ENCODE assay signal across 19 cellular contexts in the genomic region with DNA sequence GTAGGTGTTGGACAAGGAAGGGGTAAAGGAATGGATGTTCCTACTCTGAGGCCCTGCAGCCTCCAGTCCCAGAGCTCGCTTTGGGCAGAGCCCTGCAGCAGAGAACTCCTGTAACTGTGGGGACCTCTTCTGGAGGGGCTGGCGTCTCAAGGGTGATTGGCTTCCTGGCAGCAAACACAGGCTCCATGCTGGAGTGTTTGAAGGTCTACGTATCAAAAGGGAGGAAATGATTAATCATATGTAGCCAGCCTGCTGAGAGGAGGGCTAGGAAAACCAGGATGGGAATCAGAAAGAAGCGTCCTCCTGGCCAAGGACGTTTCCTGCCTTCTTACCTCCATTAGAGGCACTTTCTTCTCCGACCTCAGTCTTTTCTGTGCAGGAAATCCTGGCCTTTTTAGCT.
DNase-seq lines count a peak whose midpoint lies in the region; FAIRE-seq and TF ChIP-seq lines count a peak whose summit lies in the region.
"Had no signal": no experiment of that assay in that cellular context is flagged by ENCODE, and none has a peak within 500 bp of the region (broad histone marks: within the 10 kb centered on the region; RNA-seq: fewer than 3 reads in every experiment).

No MANE protein-coding gene starts in this region.

- H3K27me3 ChIP-seq in A673 (replicated peaks; ENCODE audit: insufficient read depth, low read depth, low read length, poor library complexity) = no peaks in the 10 kb centered on the region
- no peaks in the 10 kb centered on the region for H3K27me3 ChIP-seq in keratinocyte (ENCODE audit: control insufficient read depth, extremely low read depth, insufficient read depth, low read length)
- H3K27me3 ChIP-seq: colonic mucosa had no signal

- no peaks in the 10 kb centered on the region for H3K9me3 ChIP-seq in A673 (ENCODE audit: low read depth, low read length, poor library complexity, severe bottlenecking)
- H3K9me3 ChIP-seq in keratinocyte (ENCODE audit: control insufficient read depth, low read depth, low read length) = no peaks in the 10 kb centered on the region
- H3K9me3 ChIP-seq: colonic mucosa had no signal

- intact Hi-C loops in A673 (cut with micrococcal nuclease; ENCODE audit: unreplicated experiment) = loop anchor here (5.0 to 10.0 kb wide), 2 partner anchors 358 to 456 kb away; no protein-coding TSS in a partner anchor

- H3K9ac ChIP-seq in keratinocyte (ENCODE audit: control insufficient read depth, extremely low read depth, insufficient read depth, low read length) = no peak overlapping the region

- peak overlapping the region; percentile 52 for H2AFZ ChIP-seq in keratinocyte (ENCODE audit: control insufficient read depth, low read length)
- H2AFZ ChIP-seq: PC-9 had no signal

- no TSS peak for BruUV-seq in A673 (replicated peaks; lab: Mats Ljungman, UMichigan)

- H3K4me1 ChIP-seq in A673 (ENCODE audit: insufficient read depth, low read length, poor library complexity, severe bottlenecking) (peaks cover 15% of the 10 kb centered on the region), keratinocyte (ENCODE audit: control insufficient read depth, extremely low read depth, insufficient read depth, low read length) (peaks cover 21% of the 10 kb centered on the region)
- H3K4me1 ChIP-seq: colonic mucosa had no signal

- POLR2A ChIA-PET in A673 (lab: Charles Lee; ENCODE audit: low non-redundant PET) = no interaction called here

- H3K4me3 ChIP-seq in A673 (ENCODE audit: low read depth, low read length, poor library complexity, severe bottlenecking) (no peak overlapping the region), astrocyte of the spinal cord (ENCODE audit: low read depth, low read length) (no peak overlapping the region), keratinocyte (ENCODE audit: control insufficient read depth in 2 of 3, extremely low read depth in 1 of 3, insufficient read depth in 2 of 3, low read depth in 1 of 3, low read length in 3 of 3) (no peak overlapping the region)
- H3K4me3 ChIP-seq: colonic mucosa, GM12878, PC-9 had no signal

- H4K20me1 ChIP-seq in keratinocyte (ENCODE audit: control insufficient read depth, extremely low read depth, insufficient read depth, low read length) = no peaks in the 10 kb centered on the region

- DNase-seq in A673 (ENCODE audit: low spot score) (peak; percentile 73), HT1080 (ENCODE audit: low read depth) (peak; percentile 92), astrocyte of the spinal cord (ENCODE audit: low read depth, low spot score) (peak; percentile 72), keratinocyte (ENCODE audit: low read depth, low spot score) (no peak), DMS153 (lab: John Stamatoyannopoulos, UW) (no peak), G401 (ENCODE audit: low spot score) (no peak), NCI-H82 (lab: John Stamatoyannopoulos, UW) (no peak)
- no peak for DNase-seq in stimulated activated CD4-positive, alpha-beta T cell treated with anti-CD3 and anti-CD28 coated beads, Interleukin-2, amount 100 ng/mL, for 24 hours
- DNase-seq: activated CD4-positive, alpha-beta T cell treated with anti-CD3 and anti-CD28 coated beads for 48 hours; activated naive CD8-positive, alpha-beta T cell treated with anti-CD3 and anti-CD28 coated beads, Interleukin-2, amount 10 ng/mL, durations not matched to agents 7 days and 5 days; activated T-cell treated with anti-CD3 and anti-CD28 coated beads, Interleukin-2, amount 50 U/mL, for 24 hours; AML-193; colonic mucosa; DMS53; NCI-H1417; PC-9; stimulated activated CD4-positive, alpha-beta T cell treated with anti-CD3 and anti-CD28 coated beads, Interleukin-12 subunit alpha, Interleukin-12 subunit beta, amount 100 ng/mL, for 4 hours; T-cell had no signal

- H3K4me2 ChIP-seq in keratinocyte (ENCODE audit: control insufficient read depth, extremely low read depth, insufficient read depth, low read depth, low read length) = no peak overlapping the region
- H3K4me2 ChIP-seq: PC-9 had no signal

- dilution Hi-C loops in keratinocyte (cut with MboI; ENCODE audit: extremely low pct_ligation_motif_present, low sequenced_read_pairs) = no loop called here

- TF ChIP-seq CTCF in A673 (conservative IDR thresholded peaks at IDR 0.05; ENCODE audit: low read depth, low read length) = peak; percentile 29; the same call in 1 of the 2 replicates
- peak; percentile 18 for TF ChIP-seq CTCF in astrocyte of the spinal cord (IDR thresholded peaks at IDR 0.05; ENCODE audit: low read depth, low read length)
- no peak for TF ChIP-seq CTCF in keratinocyte (optimal IDR thresholded peaks at IDR 0.05 in 1 of 3, IDR thresholded peaks at IDR 0.05 in 1 of 3, conservative IDR thresholded peaks at IDR 0.05 in 1 of 3; ENCODE audit: extremely low read depth in 1 of 3, insufficient read depth in 2 of 3, low read length in 3 of 3)

- in situ Hi-C loops in astrocyte of the spinal cord (cut with HindIII; ENCODE audit: low sequenced_read_pairs) (no loop called here), G401 (cut with HindIII; ENCODE audit: low sequenced_read_pairs) (no loop called here)

- H3K9me1 ChIP-seq in keratinocyte (ENCODE audit: control insufficient read depth, extremely low read depth, insufficient read depth, low read length) = no peaks in the 10 kb centered on the region

- H3K36me3 ChIP-seq in A673 (ENCODE audit: insufficient read depth, low read length, poor library complexity, severe bottlenecking) = no peaks in the 10 kb centered on the region
- H3K36me3 ChIP-seq in keratinocyte (ENCODE audit: control insufficient read depth in 2 of 2, extremely low read depth in 1 of 2, insufficient read depth in 2 of 2, low read length in 2 of 2) = no peaks in the 10 kb centered on the region
- H3K36me3 ChIP-seq: colonic mucosa had no signal

- no peak for FAIRE-seq in keratinocyte (lab: Jason Lieb, UNC)
- FAIRE-seq: GM12878 had no signal

- CTCF ChIA-PET in A673 (lab: Charles Lee) = interaction anchor here (1.4 kb wide), 1 partner anchor 86 kb away, joined by 21 read pairs; no protein-coding TSS in a partner anchor

- H3K79me2 ChIP-seq in keratinocyte (ENCODE audit: control insufficient read depth, insufficient read depth, low read length) = no peaks in the 10 kb centered on the region

- no peak overlapping the region for H3K27ac ChIP-seq in A673 (ENCODE audit: low read depth, low read length, poor library complexity, severe bottlenecking)
- H3K27ac ChIP-seq in keratinocyte (ENCODE audit: control insufficient read depth, insufficient read depth, low read length) = no peak overlapping the region
- H3K27ac ChIP-seq: colonic mucosa, PC-9 had no signal

Comparison
In these comparisons a context has a peak if more than half of its experiments do, and no peak if none do; other contexts are left out.
1. DNase-seq: peak in A673 (single experiment), HT1080 (single experiment) and astrocyte of the spinal cord (single experiment); none in keratinocyte (single experiment), stimulated activated CD4-positive, alpha-beta T cell treated with anti-CD3 and anti-CD28 coated beads, Interleukin-2, amount 100 ng/mL, for 24 hours (0 of 2), DMS153 (single experiment), G401 (single experiment) and NCI-H82 (single experiment).
2. CTCF ChIP-seq: peak in A673 (single experiment) and astrocyte of the spinal cord (single experiment); none in keratinocyte (0 of 3).